Comparison of ENCODE assay signal across 1 cellular context in genomic region chr3:54698059-54698458, GRCh38.
TF ChIP-seq lines count a peak whose summit lies in the region.

No MANE protein-coding gene starts in this region.

TF ChIP-seq in WTC11, 78 proteins besides CTCF, POLR2A, EP300 and RAD21 (continued from another document):
- TF ChIP-seq ZNF425 (CRISPR knock-in tag; conservative IDR thresholded peaks at IDR 0.05) = no peak
- no peak for TF ChIP-seq PRRX2 (CRISPR knock-in tag; IDR thresholded peaks at IDR 0.05)
- no peak for TF ChIP-seq NR1H2 (CRISPR knock-in tag; IDR thresholded peaks at IDR 0.05)
